ENCODE assay signal across 10 cellular contexts in genomic region chr1:145785481-145785880, GRCh38. TPM values are rescaled to one million over a fixed set of nuclear protein-coding genes. Genes with fewer than 3 reads are reported as not detected.
DNase-seq lines count a peak whose midpoint lies in the region; FAIRE-seq and TF ChIP-seq lines count a peak whose summit lies in the region.
"Had no signal": no experiment of that assay in that cellular context is flagged by ENCODE, and none has a peak within 500 bp of the region (broad histone marks: within the 10 kb centered on the region; RNA-seq: fewer than 3 reads in every experiment).

No MANE protein-coding gene starts in this region.

- TF ChIP-seq CTCF in PC-9 (conservative IDR thresholded peaks at IDR 0.05) (no peak), fibroblast of pulmonary artery (IDR thresholded peaks at IDR 0.05; ENCODE audit: low read length, missing control alignments) (no peak), dorsolateral prefrontal cortex (IDR thresholded peaks at IDR 0.05 in 54 of 56, conservative IDR thresholded peaks at IDR 0.05 in 2 of 56; ENCODE audit: low read depth in 1 of 56, partially characterized antibody in 56 of 56) (no peak)

- no peaks in the 10 kb centered on the region for H4K20me1 ChIP-seq in PC-9 (ENCODE audit: insufficient read depth)

- peaks cover 11% of the 10 kb centered on the region; the same call in 1 of the 2 replicates for H3K79me2 ChIP-seq in PC-9 (ENCODE audit: low read depth)

- peak; percentile 94 for FAIRE-seq in GM19239 (lab: Jason Lieb, UNC)

- H2AFZ ChIP-seq in PC-9 = no peak overlapping the region

- H3K27ac ChIP-seq in PC-9 = peak overlapping the region; percentile 16; the same call in 1 of the 2 replicates
- H3K27ac ChIP-seq in dorsolateral prefrontal cortex = peak overlapping the region in 16 of 59 donors; percentile 2 to 65 (median 32)

- POLR2A ChIA-PET in PC-9 (lab: Charles Lee; ENCODE audit: unreplicated experiment) = interaction anchor here (0.7 kb wide), 1 partner anchor 11 kb away, joined by 4 read pairs; no protein-coding TSS in a partner anchor

- no peak overlapping the region for H3K4me2 ChIP-seq in PC-9

- H3K4me3 ChIP-seq in PC-9 (no peak overlapping the region), fibroblast of pulmonary artery (replicated peaks; ENCODE audit: low read depth, low read length) (no peak overlapping the region), dorsolateral prefrontal cortex (no peak overlapping the region), MG63 (no peak overlapping the region)
- H3K4me3 ChIP-seq: HAP-1 had no signal

- H3K9me3 ChIP-seq in PC-9 (ENCODE audit: insufficient read depth, low read depth) (no peaks in the 10 kb centered on the region; the same call in 1 of the 2 replicates), MG63 (no peaks in the 10 kb centered on the region)
- H3K9me3 ChIP-seq: HAP-1 had no signal

- no peaks in the 10 kb centered on the region for H3K9me2 ChIP-seq in PC-9 (ENCODE audit: insufficient read depth)

- H3K4me1 ChIP-seq in PC-9 (replicated peaks; ENCODE audit: insufficient read depth) = peaks cover 49% of the 10 kb centered on the region

- peaks cover 33% of the 10 kb centered on the region for H3F3A ChIP-seq in PC-9 (ENCODE audit: insufficient read depth, low read depth)

- CTCF ChIA-PET in PC-9 (lab: Charles Lee) = interaction anchor here (0.6 kb wide), 1 partner anchor 242 kb away, joined by 3 read pairs; no protein-coding TSS in a partner anchor

- intact Hi-C loops in PC-9 (cut with micrococcal nuclease; ENCODE audit: unreplicated experiment) = no loop called here
- intact Hi-C loops in dorsolateral prefrontal cortex (cut with DNase I) = no loop called here

- BruUV-seq in PC-9 (replicated peaks; lab: Mats Ljungman, UMichigan) = no TSS peak

- no peaks in the 10 kb centered on the region for H3K27me3 ChIP-seq in PC-9 (ENCODE audit: insufficient read depth, low read depth)
- no peaks in the 10 kb centered on the region for H3K27me3 ChIP-seq in dorsolateral prefrontal cortex
- no peaks in the 10 kb centered on the region for H3K27me3 ChIP-seq in MG63

- DNase-seq in GM19239 (ENCODE audit: insufficient read length, low spot score) (no peak), PC-9 (no peak), fibroblast of pulmonary artery (ENCODE audit: low read depth) (peak; percentile 8), smooth muscle cell of the brain vasculature (ENCODE audit: low read depth, low spot score) (peak; percentile 10), dorsolateral prefrontal cortex (no peak), NCI-H2227 treated with DMSO at 0.1 percent for 48 hours (lab: John Stamatoyannopoulos, UW) (no peak), MG63 (no peak)
- DNase-seq: DMS 273 treated with DMSO at 0.1 percent for 48 hours, NCI-H526 treated with DMSO at 0.1 percent for 48 hours had no signal

- H3K36me3 ChIP-seq in PC-9 (ENCODE audit: low read depth) (peaks cover 6% of the 10 kb centered on the region; the same call in 1 of the 2 replicates), MG63 (peaks cover 36% of the 10 kb centered on the region)
- H3K36me3 ChIP-seq: HAP-1 had no signal

RNA-seq across cellular contexts. Expression of gene RNF115, which starts 38.4 kb away (rescaled TPM):
- total RNA-seq in PC-9 (2021) = 8.8 and 11.0 TPM in 2 replicates
- total RNA-seq in dorsolateral prefrontal cortex = 10 to 100 TPM; 20.5 to 38.6 (median 29.2) TPM
- total RNA-seq in MG63 (2014; rRNA removed; shearing (Covaris generic); ENCODE audit: low replicate concordance) = 8.4 and 11.3 TPM in 2 replicates

RNA-seq across cellular contexts. Expression of gene POLR3C, which starts 38.5 kb away (rescaled TPM):
- total RNA-seq in PC-9 (2021) (21.2 and 21.4 TPM in 2 replicates), dorsolateral prefrontal cortex (10 to 100 TPM; 17.3 to 35.6 (median 26.6) TPM)
- total RNA-seq in MG63 (2014; rRNA removed; shearing (Covaris generic); ENCODE audit: low replicate concordance) = 30.9 and 34.8 TPM in 2 replicates

RNA-seq across cellular contexts. Expression of gene NUDT17, which starts 59.9 kb away (rescaled TPM):
- 1.0 and 1.5 TPM in 2 replicates for total RNA-seq in PC-9 (2021)
- 10 to 100 TPM in 1 of 120 experiments, 1 to 10 TPM in 119; 2.6 to 10.1 (median 5.5) TPM for total RNA-seq in dorsolateral prefrontal cortex
- total RNA-seq in MG63 (2014; rRNA removed; shearing (Covaris generic); ENCODE audit: low replicate concordance) = 0.59 TPM in 2 replicates

Comparison
In these comparisons a context has a peak if more than half of its experiments do, and no peak if none do; other contexts are left out.
1. DNase-seq: peak in fibroblast of pulmonary artery (single experiment) and smooth muscle cell of the brain vasculature (single experiment); none in GM19239 (single experiment), PC-9 (0 of 2), dorsolateral prefrontal cortex (0 of 10), NCI-H2227 treated with DMSO at 0.1 percent for 48 hours (single experiment) and MG63 (single experiment).